ENCODE assay signal across 9 cellular contexts in the genomic region with DNA sequence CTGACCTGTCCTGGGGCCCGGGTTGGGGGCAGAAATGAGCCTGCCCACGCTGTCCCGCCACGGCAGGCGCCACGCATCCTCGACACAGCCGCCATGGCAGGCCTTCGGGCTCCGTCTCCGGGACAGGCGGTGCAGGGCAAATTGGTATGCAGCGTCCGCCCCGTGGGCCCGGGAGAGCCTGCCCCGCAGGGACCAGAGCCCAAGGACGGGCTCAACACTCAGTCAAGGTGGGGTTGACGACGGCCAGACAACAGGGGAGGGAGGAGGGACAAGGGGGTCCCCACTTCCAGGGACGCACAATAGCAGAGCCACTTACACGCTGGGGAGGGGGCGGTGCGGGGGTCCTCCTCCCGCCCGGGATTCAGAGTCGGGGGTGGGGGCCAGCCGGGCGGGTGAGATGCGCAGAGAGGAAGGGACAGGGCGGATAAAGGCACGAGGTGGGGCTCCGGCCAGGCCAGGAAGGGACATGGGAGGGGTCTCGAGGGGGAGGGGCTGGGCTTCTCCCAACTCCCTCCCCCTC. TPM values are rescaled to one million over a fixed set of nuclear protein-coding genes. Genes with fewer than 3 reads are reported as not detected.
DNase-seq lines count a peak whose midpoint lies in the region; ATAC-seq and TF ChIP-seq lines count a peak whose summit lies in the region.
"Had no signal": no experiment of that assay in that cellular context is flagged by ENCODE, and none has a peak within 500 bp of the region (broad histone marks: within the 10 kb centered on the region; RNA-seq: fewer than 3 reads in every experiment).

No MANE protein-coding gene starts in this region.

- WGBS in heart left ventricle, 4 donors = 33 to 41% (median 40%) methylated on average over 14 to 34 of the region's 34 CpGs
- WGBS in body of pancreas, 2 donors = 28 to 60% methylated on average over 1 to 33 of the region's 34 CpGs

- H3K9me3 ChIP-seq in heart left ventricle (no peaks in the 10 kb centered on the region), vagina (no peaks in the 10 kb centered on the region), body of pancreas (no peaks in the 10 kb centered on the region)

- H3K27ac ChIP-seq in heart left ventricle (peak overlapping the region in 1 of 12 donors; percentile 96), cingulate gyrus (ENCODE audit: low read depth, low read length) (peak overlapping the region; percentile 19), vagina (peak overlapping the region; percentile 89), body of pancreas (no peak overlapping the region)

- ATAC-seq in heart left ventricle = no peak
- no peak for ATAC-seq in Right ventricle myocardium superior (ENCODE audit: poor library complexity)
- no peak for ATAC-seq in body of pancreas
- no peak for ATAC-seq in GM19463 (IDR thresholded peaks at IDR 0.05; ENCODE audit: unreplicated experiment)
- ATAC-seq in HG02973 (IDR thresholded peaks at IDR 0.05; ENCODE audit: unreplicated experiment) = no peak

- H3K36me3 ChIP-seq in heart left ventricle = peaks cover 0 to 28% (median 14%) of the 10 kb centered on the region in 9 donors
- H3K36me3 ChIP-seq in vagina = peaks cover 0 to 20% of the 10 kb centered on the region in 2 donors
- H3K36me3 ChIP-seq in body of pancreas (replicated peaks in 1 of 2; ENCODE audit: insufficient read depth in 1 of 2, low read depth in 2 of 2) = no peaks in the 10 kb centered on the region

- H3K27me3 ChIP-seq in heart left ventricle = no peaks in the 10 kb centered on the region
- H3K27me3 ChIP-seq in vagina = no peaks in the 10 kb centered on the region
- no peaks in the 10 kb centered on the region for H3K27me3 ChIP-seq in body of pancreas

- H3K9me3 Mint-ChIP-seq in nephron = no peaks in the 10 kb centered on the region

- peaks cover 10% of the 10 kb centered on the region for H3K27me3 Mint-ChIP-seq in nephron (ENCODE audit: low read depth)

- no peak for TF ChIP-seq POLR2A in heart left ventricle (IDR thresholded peaks at IDR 0.05)
- no peak for TF ChIP-seq POLR2A in vagina (IDR thresholded peaks at IDR 0.05)
- no peak for TF ChIP-seq POLR2A in body of pancreas (IDR thresholded peaks at IDR 0.05)

- no peak overlapping the region for H3K27ac Mint-ChIP-seq in nephron

- peak in 2 of 5 donors; percentile 8 to 31 for DNase-seq in heart left ventricle
- no peak for DNase-seq in Right ventricle myocardium superior
- DNase-seq in vagina (ENCODE audit: extremely low spot score in 2 of 2) = no peak
- no peak for DNase-seq in body of pancreas

- H3K4me3 Mint-ChIP-seq in nephron = peak overlapping the region in 2 of 3 experiments; percentile 56 to 68

- H3K4me1 ChIP-seq in heart left ventricle = peaks cover 8 to 64% (median 41%) of the 10 kb centered on the region in 12 donors
- peaks cover 79% of the 10 kb centered on the region for H3K4me1 ChIP-seq in vagina
- H3K4me1 ChIP-seq in body of pancreas = peaks cover 46% of the 10 kb centered on the region

- intact Hi-C loops in heart left ventricle (cut with DNase I) = loop anchor here in 7 of 10 donors (2.0 to 5.0 kb wide), 4 partner anchors 67 to 72 kb away; no protein-coding TSS in a partner anchor
- intact Hi-C loops in Right ventricle myocardium superior (cut with DNase I) = no loop called here
- intact Hi-C loops in vagina (cut with DNase I) = no loop called here
- intact Hi-C loops in body of pancreas (cut with DNase I) = no loop called here

- peaks cover 31% of the 10 kb centered on the region for H3K4me1 Mint-ChIP-seq in nephron

- H3K4me3 ChIP-seq in heart left ventricle = peak overlapping the region in 11 of 12 donors; percentile 20 to 70 (median 47)
- peak overlapping the region; percentile 45 to 76 for H3K4me3 ChIP-seq in vagina
- no peak overlapping the region for H3K4me3 ChIP-seq in body of pancreas

- no peak for TF ChIP-seq CTCF in heart left ventricle (IDR thresholded peaks at IDR 0.05)
- TF ChIP-seq CTCF in nephron (IDR thresholded peaks at IDR 0.05; ENCODE audit: unreplicated experiment in 3 of 3) = no peak
- TF ChIP-seq CTCF in vagina (IDR thresholded peaks at IDR 0.05) = no peak
- TF ChIP-seq CTCF in body of pancreas (IDR thresholded peaks at IDR 0.05) = no peak

- H3K36me3 Mint-ChIP-seq in nephron (ENCODE audit: low read depth) = peaks cover 5% of the 10 kb centered on the region

RNA-seq across cellular contexts. Expression of a gene that starts 1.2 kb away (rescaled TPM):
- total RNA-seq in heart left ventricle = 1 to 10 TPM in 2 of 9 donors, under 1 TPM in 5, not detected in 2; 0.21 to 3.3 (median 0.32) TPM
- under 1 TPM in 1 of 2 donors, not detected in 1; 0.87 TPM for polyA plus RNA-seq in heart left ventricle
- 0.16 TPM for total RNA-seq in Right ventricle myocardium superior
- 14.2 TPM for total RNA-seq in vagina
- 10 to 100 TPM in 1 of 2 donors, 1 to 10 TPM in 1; 5.7 to 10.2 TPM for total RNA-seq in body of pancreas

RNA-seq across cellular contexts. Expression of a gene that starts 4.6 kb away (rescaled TPM):
- total RNA-seq in heart left ventricle (10 to 100 TPM in 4 of 9 donors, 1 to 10 TPM in 5; 6.8 to 16.7 (median 9.3) TPM), Right ventricle myocardium superior (9.4 TPM), vagina (17.4 TPM), body of pancreas (1 to 10 TPM; 6.3 to 9.1 TPM)
- polyA plus RNA-seq in heart left ventricle = 10 to 100 TPM; 10.4 to 28.9 TPM

RNA-seq across cellular contexts. Expression of a gene that starts 10.1 kb away (rescaled TPM):
- 10 to 100 TPM in 2 of 9 donors, 1 to 10 TPM in 7; 3.6 to 41.2 (median 8.0) TPM for total RNA-seq in heart left ventricle
- 1 to 10 TPM in 1 of 2 donors, under 1 TPM in 1; 0.76 to 3.5 TPM for polyA plus RNA-seq in heart left ventricle
- total RNA-seq in Right ventricle myocardium superior = 10.9 TPM
- 1.5 TPM for total RNA-seq in vagina
- 1 to 10 TPM in 1 of 2 donors, not detected in 1; 9.9 TPM for total RNA-seq in body of pancreas
- total RNA-seq: subcutaneous adipose tissue had no signal

RNA-seq across cellular contexts. Expression of a gene that starts 18.8 kb away (rescaled TPM):
- total RNA-seq in heart left ventricle (10 to 100 TPM; 55.9 to 99.9 (median 70.6) TPM), Right ventricle myocardium superior (116 TPM), vagina (76.1 TPM), body of pancreas (10 to 100 TPM; 20.5 to 73.8 TPM)
- 100 to 1,000 TPM in 1 of 2 donors, 10 to 100 TPM in 1; 99.6 to 140 TPM for polyA plus RNA-seq in heart left ventricle

RNA-seq across cellular contexts. Expression of a gene that starts 21.0 kb away (rescaled TPM):
- total RNA-seq in heart left ventricle = 10 to 100 TPM; 11.6 to 26.6 (median 23.5) TPM
- polyA plus RNA-seq in heart left ventricle = 10 to 100 TPM; 22.2 to 35.5 TPM
- total RNA-seq in Right ventricle myocardium superior = 27.5 TPM
- 26.8 TPM for total RNA-seq in vagina
- total RNA-seq in body of pancreas = 10 to 100 TPM in 1 of 2 donors, 1 to 10 TPM in 1; 8.0 to 34.9 TPM

Comparison
In these comparisons a context has a peak if more than half of its experiments do, and no peak if none do; other contexts are left out.
1. intact Hi-C loops: an anchor here in heart left ventricle (2.0 to 5.0 kb wide); none called in Right ventricle myocardium superior, vagina and body of pancreas.
2. H3K27ac ChIP-seq: peak in cingulate gyrus (single experiment) and vagina (single experiment); none in body of pancreas (0 of 4).
3. H3K4me3 ChIP-seq: peak in heart left ventricle (11 of 12) and vagina (2 of 2); none in body of pancreas (0 of 2).